8 cellular contexts compared by ENCODE assay signal in the genomic region with DNA sequence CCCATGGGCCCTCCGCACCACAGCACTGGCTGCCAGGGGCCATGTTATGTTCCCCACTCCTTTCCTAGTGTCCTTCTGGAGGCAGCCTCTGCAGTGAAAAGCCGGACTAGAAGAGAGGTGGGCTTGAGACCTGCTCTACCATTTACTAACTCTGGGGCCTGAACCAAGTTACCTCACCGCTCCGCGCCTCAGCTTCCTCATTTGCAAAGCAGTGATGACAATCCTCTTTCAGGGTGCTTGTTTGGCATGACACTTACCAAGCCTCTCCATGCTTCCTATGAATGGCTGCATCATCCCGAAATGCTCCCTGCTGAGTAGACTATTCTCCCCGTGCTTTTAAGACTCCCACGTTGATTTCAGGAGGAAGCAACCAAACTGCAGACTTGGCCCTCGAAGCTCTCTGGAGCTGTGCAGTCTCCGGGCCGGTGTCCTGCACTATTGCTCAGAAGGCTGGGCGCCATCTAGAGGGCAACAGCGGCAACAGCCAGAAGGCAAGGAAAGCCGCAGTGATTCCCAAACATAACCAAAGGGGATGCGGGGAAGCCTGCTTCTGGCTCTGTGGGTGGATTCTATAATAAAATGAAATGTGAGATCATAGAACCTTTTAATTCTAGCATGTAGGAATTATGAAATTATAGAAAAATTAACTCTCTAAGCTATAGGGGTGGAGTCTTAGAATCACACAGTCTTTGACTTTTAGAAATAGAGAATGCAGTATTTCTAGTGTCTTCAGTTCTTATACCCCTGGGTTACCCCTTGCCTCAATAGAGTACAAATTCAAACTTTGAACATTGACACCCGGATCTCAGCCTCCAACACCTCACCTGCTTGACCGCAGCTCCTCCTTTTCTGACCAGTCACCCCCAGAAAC.
DNase-seq lines count a peak whose midpoint lies in the region; ATAC-seq, FAIRE-seq and TF ChIP-seq lines count a peak whose summit lies in the region.

No MANE protein-coding gene starts in this region.

- 20 to 29% methylated on average over 16 to 17 of the region's 17 CpGs for WGBS in testis, 2 donors

- no peaks in the 10 kb centered on the region for H3K36me3 ChIP-seq in testis (ENCODE audit: low read depth, missing control alignments)

- TF ChIP-seq CTCF in D721Med (IDR thresholded peaks at IDR 0.05; ENCODE audit: insufficient read depth, missing control alignments) (peak; percentile 95), natural killer cell (IDR thresholded peaks at IDR 0.05) (peak; percentile 62), testis (IDR thresholded peaks at IDR 0.05) (peak; percentile 67 to 89 (median 70))

- no peak for TF ChIP-seq POLR2A in testis (IDR thresholded peaks at IDR 0.05)

- no peaks in the 10 kb centered on the region for H3K27me3 ChIP-seq in testis

- H3K27ac ChIP-seq in testis = no peak overlapping the region

- H3K4me1 Mint-ChIP-seq in natural killer cell = peaks cover 5% of the 10 kb centered on the region in 2 donors

- H3K27ac Mint-ChIP-seq in natural killer cell = no peak overlapping the region

- peak; percentile 91 for ATAC-seq in GM19452 (IDR thresholded peaks at IDR 0.05; ENCODE audit: unreplicated experiment)
- peak; percentile 95 for ATAC-seq in HG03442 (IDR thresholded peaks at IDR 0.05; ENCODE audit: unreplicated experiment)
- peak; percentile 46 to 79 (median 58) for ATAC-seq in natural killer cell

- peaks cover 12 to 16% of the 10 kb centered on the region in 2 donors for H3K27me3 Mint-ChIP-seq in natural killer cell (ENCODE audit: low read depth in 2 of 2)

- no peaks in the 10 kb centered on the region for H3K9me3 ChIP-seq in testis

- FAIRE-seq in D721Med (lab: Jason Lieb, UNC) = no peak

- no peak overlapping the region for H3K4me3 ChIP-seq in testis

- intact Hi-C loops in natural killer cell (cut with micrococcal nuclease) (loop anchor here (10.0 kb wide), 1 partner anchor 506 kb away; no protein-coding TSS in a partner anchor), testis (cut with DNase I; ENCODE audit: low total_unique reads) (no loop called here)

- peaks cover 4% of the 10 kb centered on the region for H3K4me1 ChIP-seq in testis

- no peaks in the 10 kb centered on the region for H3K9me3 Mint-ChIP-seq in natural killer cell

- peak; percentile 48 for DNase-seq in D721Med (ENCODE audit: insufficient read length, low spot score)
- peak; percentile 76 for DNase-seq in NCI-H748 treated with DMSO at 0.1 percent for 48 hours (lab: John Stamatoyannopoulos, UW)
- DNase-seq in activated CD8-positive, alpha-beta memory T cell treated with anti-CD3 and anti-CD28 coated beads, Interleukin-2, amount 50 U/mL, for 24 hours (ENCODE audit: extremely low read depth) = peak; percentile 2
- DNase-seq in fibroblast of gingiva (ENCODE audit: low read depth) = peak; percentile 64
- DNase-seq in natural killer cell = peak; percentile 29
- peak; percentile 92 for DNase-seq in testis

- no peaks in the 10 kb centered on the region for H3K36me3 Mint-ChIP-seq in natural killer cell

- no peak overlapping the region for H3K4me3 Mint-ChIP-seq in natural killer cell

Comparison
In these comparisons a context has a peak if more than half of its experiments do, and no peak if none do; other contexts are left out.
1. DNase-seq: peak in every context shown above with its lines; median percentile 92 in testis; 76 in NCI-H748 treated with DMSO at 0.1 percent for 48 hours; 64 in fibroblast of gingiva; 48 in D721Med; 29 in natural killer cell; 2 in activated CD8-positive, alpha-beta memory T cell treated with anti-CD3 and anti-CD28 coated beads, Interleukin-2, amount 50 U/mL, for 24 hours.